ENCODE assay signal across 10 cellular contexts in genomic region chr3:172082269-172082668, GRCh38. TPM values are rescaled to one million over a fixed set of nuclear protein-coding genes. Genes with fewer than 3 reads are reported as not detected.
DNase-seq lines count a peak whose midpoint lies in the region; ATAC-seq and TF ChIP-seq lines count a peak whose summit lies in the region.
"Had no signal": no experiment of that assay in that cellular context is flagged by ENCODE, and none has a peak within 500 bp of the region (broad histone marks: within the 10 kb centered on the region; RNA-seq: fewer than 3 reads in every experiment).

No MANE protein-coding gene starts in this region.

- no peak for ATAC-seq in natural killer cell treated with Interleukin-12 subunit alpha and Interleukin-12 subunit beta and Interleukin-15 and Interleukin-18, amount 100 ng/mL, for 72 hours

- H3K36me3 Mint-ChIP-seq in natural killer cell treated with Interleukin-12 subunit alpha and Interleukin-12 subunit beta and Interleukin-15 and Interleukin-18, amount 100 ng/mL, for 72 hours, result peaks cover 12% of the 10 kb centered on the region

- DNase-seq in A673 (ENCODE audit: low spot score) (peak; percentile 85), SJCRH30 (peak; percentile 66 to 73), fibroblast of villous mesenchyme (ENCODE audit: low read depth) (peak; percentile 96), UCSD-AML1 (lab: John Stamatoyannopoulos, UW; ENCODE audit: unreplicated experiment) (no peak), HT-29 (ENCODE audit: low spot score) (no peak)
- DNase-seq in natural killer cell treated with Interleukin-12 subunit alpha and Interleukin-12 subunit beta and Interleukin-15 and Interleukin-18, amount 100 ng/mL, for 72 hours (ENCODE audit: low spot score), result no peak
- DNase-seq in activated CD4-positive, alpha-beta T cell treated with anti-CD3 and anti-CD28 coated beads for 1 hour, result no peak
- DNase-seq in stimulated activated CD4-positive, alpha-beta T cell treated with anti-CD3 and anti-CD28 coated beads, Interleukin-2, amount 100 ng/mL, for 24 hours, result no peak
- DNase-seq: activated CD8-positive, alpha-beta memory T cell treated with anti-CD3 and anti-CD28 coated beads for 24 hours; NCI-H146 had no signal

- peaks cover 42 to 48% of the 10 kb centered on the region in 2 donors for H3K4me1 Mint-ChIP-seq in natural killer cell treated with Interleukin-12 subunit alpha and Interleukin-12 subunit beta and Interleukin-15 and Interleukin-18, amount 100 ng/mL, for 72 hours (ENCODE audit: low read depth in 2 of 2)

- no peaks in the 10 kb centered on the region for H3K27me3 Mint-ChIP-seq in natural killer cell treated with Interleukin-12 subunit alpha and Interleukin-12 subunit beta and Interleukin-15 and Interleukin-18, amount 100 ng/mL, for 72 hours

- POLR2A ChIA-PET in A673 (lab: Charles Lee; ENCODE audit: low non-redundant PET), result interaction anchor here (0.7 to 0.8 kb wide), 2 partner anchors 12 to 16 kb away, joined by 3 to 6 read pairs; no protein-coding TSS in a partner anchor

- H3K4me1 ChIP-seq in A673 (ENCODE audit: insufficient read depth, low read length, poor library complexity, severe bottlenecking), result peaks cover 36% of the 10 kb centered on the region
- peaks cover 23% of the 10 kb centered on the region for H3K4me1 ChIP-seq in SJCRH30

- H3K9me3 ChIP-seq in A673 (ENCODE audit: low read depth, low read length, poor library complexity, severe bottlenecking) (no peaks in the 10 kb centered on the region), SJCRH30 (replicated peaks) (no peaks in the 10 kb centered on the region)

- peaks cover 3% of the 10 kb centered on the region for H3K36me3 ChIP-seq in A673 (ENCODE audit: insufficient read depth, low read length, poor library complexity, severe bottlenecking)
- H3K36me3 ChIP-seq in SJCRH30, result peaks cover 17% of the 10 kb centered on the region

- H3K27me3 ChIP-seq in A673 (replicated peaks; ENCODE audit: insufficient read depth, low read depth, low read length, poor library complexity) (no peaks in the 10 kb centered on the region), SJCRH30 (no peaks in the 10 kb centered on the region)

- TF ChIP-seq CTCF in A673 (conservative IDR thresholded peaks at IDR 0.05; ENCODE audit: low read depth, low read length), result no peak
- no peak for TF ChIP-seq CTCF in fibroblast of villous mesenchyme (IDR thresholded peaks at IDR 0.05; ENCODE audit: insufficient read depth, low read depth, low read length)

- H3K4me3 Mint-ChIP-seq in natural killer cell treated with Interleukin-12 subunit alpha and Interleukin-12 subunit beta and Interleukin-15 and Interleukin-18, amount 100 ng/mL, for 72 hours, result no peak overlapping the region

- H3K27ac Mint-ChIP-seq in natural killer cell treated with Interleukin-12 subunit alpha and Interleukin-12 subunit beta and Interleukin-15 and Interleukin-18, amount 100 ng/mL, for 72 hours, result peak overlapping the region; percentile 28 to 79

- intact Hi-C loops in A673 (cut with micrococcal nuclease; ENCODE audit: unreplicated experiment), result no loop called here

- H3K9me3 Mint-ChIP-seq in natural killer cell treated with Interleukin-12 subunit alpha and Interleukin-12 subunit beta and Interleukin-15 and Interleukin-18, amount 100 ng/mL, for 72 hours, result no peaks in the 10 kb centered on the region

- CTCF ChIA-PET in A673 (lab: Charles Lee), result no interaction called here

- H3K27ac ChIP-seq in A673 (ENCODE audit: low read depth, low read length, poor library complexity, severe bottlenecking) (peak overlapping the region; percentile 64), SJCRH30 (peak overlapping the region; percentile 75)

- H3K4me3 ChIP-seq in A673 (ENCODE audit: low read depth, low read length, poor library complexity, severe bottlenecking) (no peak overlapping the region), SJCRH30 (no peak overlapping the region), fibroblast of villous mesenchyme (ENCODE audit: low read depth, low read length) (no peak overlapping the region)

- BruUV-seq in A673 (replicated peaks; lab: Mats Ljungman, UMichigan), result no TSS peak

RNA-seq across cellular contexts. Expression of gene FNDC3B, which starts 42.9 kb away (rescaled TPM):
- total RNA-seq in A673 (2021) (43.2 and 50.8 TPM in 2 replicates), fibroblast of villous mesenchyme (165 and 221 TPM in 2 replicates)
- total RNA-seq in SJCRH30 (2014; rRNA removed; shearing (Covaris generic)), result 57.2 and 62.3 TPM in 2 replicates
- 100 to 1,000 TPM; 149 to 217 TPM for total RNA-seq in natural killer cell treated with Interleukin-12 subunit alpha and Interleukin-12 subunit beta and Interleukin-15 and Interleukin-18, amount 100 ng/mL, for 72 hours
- 46.7 and 47.9 TPM in 2 replicates for total RNA-seq in HT-29 (2014; rRNA removed; shearing (Covaris generic))

Comparison
In these comparisons a context has a peak if more than half of its experiments do, and no peak if none do; other contexts are left out.
1. DNase-seq: peak in A673 (single experiment), SJCRH30 (2 of 2) and fibroblast of villous mesenchyme (single experiment); none in natural killer cell treated with Interleukin-12 subunit alpha and Interleukin-12 subunit beta and Interleukin-15 and Interleukin-18, amount 100 ng/mL, for 72 hours (single experiment), UCSD-AML1 (single experiment), HT-29 (single experiment), activated CD4-positive, alpha-beta T cell treated with anti-CD3 and anti-CD28 coated beads for 1 hour (single experiment) and stimulated activated CD4-positive, alpha-beta T cell treated with anti-CD3 and anti-CD28 coated beads, Interleukin-2, amount 100 ng/mL, for 24 hours (0 of 2).